12 cellular contexts compared by ENCODE assay signal in the genomic region with DNA sequence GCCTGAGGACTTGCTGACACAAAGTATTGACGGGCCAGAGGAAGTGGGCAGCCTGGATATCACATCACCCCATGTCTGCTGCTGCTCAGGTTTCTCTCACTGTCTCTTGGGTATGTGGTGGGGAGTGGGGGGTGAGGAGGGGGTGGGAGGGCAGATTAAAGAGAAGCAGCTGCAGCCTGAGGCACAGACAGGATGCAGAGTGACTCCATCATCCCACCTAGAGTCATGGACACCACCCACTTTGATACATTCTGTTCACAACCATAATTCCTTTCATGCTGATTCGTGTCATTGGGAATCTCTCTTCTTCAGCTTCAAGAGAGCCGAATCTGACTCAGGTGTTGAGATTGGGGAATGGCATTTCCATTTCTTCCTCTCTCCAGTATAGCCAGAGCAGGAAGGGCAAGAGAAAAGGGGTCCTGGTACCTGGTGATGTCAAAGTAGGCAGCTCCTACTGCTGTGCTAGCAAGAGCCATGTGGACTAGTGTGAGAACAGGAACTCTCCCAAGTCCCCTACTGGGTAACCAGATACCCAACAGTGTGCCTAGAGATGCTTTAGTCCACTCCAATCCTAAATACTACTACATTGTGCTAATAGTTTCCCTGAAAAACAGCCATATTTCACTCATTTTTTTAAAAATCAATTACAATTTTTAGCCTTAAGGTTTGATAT. TPM values are rescaled to one million over a fixed set of nuclear protein-coding genes. Genes with fewer than 3 reads are reported as not detected.
DNase-seq lines count a peak whose midpoint lies in the region; ATAC-seq and TF ChIP-seq lines count a peak whose summit lies in the region.
"Had no signal": no experiment of that assay in that cellular context is flagged by ENCODE, and none has a peak within 500 bp of the region (broad histone marks: within the 10 kb centered on the region; RNA-seq: fewer than 3 reads in every experiment).

No MANE protein-coding gene starts in this region.

- BruUV-seq in MCF 10A (replicated peaks; lab: Mats Ljungman, UMichigan): no TSS peak

- H3K36me3 ChIP-seq in aorta (ENCODE audit: control insufficient read depth in 1 of 2, insufficient read depth in 2 of 2, low read length in 1 of 2): peaks cover 2 to 4% of the 10 kb centered on the region in 2 donors

- intact Hi-C loops in MCF 10A (cut with micrococcal nuclease) (loop anchor here (1.0 kb wide), 3 partner anchors 15 to 91 kb away; partner anchors contain the start of gene GRAMD2B), aorta (cut with DNase I) (no loop called here)

- H3K9me3 Mint-ChIP-seq in MCF 10A (ENCODE audit: unreplicated experiment): no peaks in the 10 kb centered on the region
- H3K9me3 Mint-ChIP-seq in nephron progenitor cell: no peaks in the 10 kb centered on the region

- H3K4me1 Mint-ChIP-seq in MCF 10A (ENCODE audit: insufficient read depth, unreplicated experiment) (peaks cover 48% of the 10 kb centered on the region), nephron progenitor cell (peaks cover 50% of the 10 kb centered on the region)

- 95 to 98% methylated on average over 3 of the region's 3 CpGs for WGBS in aorta, 2 donors

- H3K27me3 Mint-ChIP-seq in MCF 10A (ENCODE audit: insufficient read depth, unreplicated experiment) (no peaks in the 10 kb centered on the region), nephron progenitor cell (ENCODE audit: low read depth, poor library complexity) (peaks cover 3% of the 10 kb centered on the region)

- no peak overlapping the region for H3K4me3 ChIP-seq in aorta (ENCODE audit: low read length in 2 of 2)

- H3K27ac Mint-ChIP-seq in MCF 10A (ENCODE audit: low read depth, unreplicated experiment): peak overlapping the region; percentile 99
- peak overlapping the region; percentile 10 for H3K27ac Mint-ChIP-seq in nephron progenitor cell

- H3K36me3 Mint-ChIP-seq in MCF 10A (ENCODE audit: insufficient read depth, unreplicated experiment) (no peaks in the 10 kb centered on the region), nephron progenitor cell (ENCODE audit: low read depth) (peaks cover under 1% of the 10 kb centered on the region)

- H3K4me1 ChIP-seq in aorta (ENCODE audit: control insufficient read depth in 1 of 2, insufficient read depth in 2 of 2, low read length in 2 of 2): peaks cover 10 to 11% of the 10 kb centered on the region in 2 donors

- CTCF ChIA-PET in MCF 10A (lab: Yijun Ruan, JAX): interaction anchor here (0.8 to 1.1 kb wide), 3 partner anchors 17 to 149 kb away, joined by 3 to 4 read pairs (median 4); partner anchors contain the start of gene ALDH7A1

- peak; percentile 54 for DNase-seq in Daoy (ENCODE audit: low read depth)
- DNase-seq in M059J (ENCODE audit: low read depth): peak; percentile 76
- DNase-seq in MCF 10A (ENCODE audit: unreplicated experiment): no peak
- no peak for DNase-seq in nephron progenitor cell
- DNase-seq in aorta: no peak
- DNase-seq in T-helper 9 cell: no peak
- no peak for DNase-seq in NCI-H526 (lab: John Stamatoyannopoulos, UW)
- DNase-seq: cerebellar nuclear complex, MV-4-11, SW 1271 had no signal

- no peak for ATAC-seq in GM19395 (IDR thresholded peaks at IDR 0.05; ENCODE audit: unreplicated experiment)
- no peak for ATAC-seq in aorta (ENCODE audit: low FRiP score)

- no peak overlapping the region for H3K27ac ChIP-seq in aorta (ENCODE audit: low read depth in 1 of 2, low read length in 2 of 2)
- H3K27ac ChIP-seq: C4-2B had no signal

- no peaks in the 10 kb centered on the region for H3K27me3 ChIP-seq in aorta (ENCODE audit: control insufficient read depth in 1 of 2, insufficient read depth in 2 of 2, low read length in 1 of 2)

- POLR2A ChIA-PET in MCF 10A (lab: Yijun Ruan, JAX): interaction anchor here (0.6 to 6.5 kb wide), 11 partner anchors 8 to 150 kb away, joined by 3 to 110 read pairs (median 7); partner anchors contain the start of gene GRAMD2B

- no peaks in the 10 kb centered on the region for H3K9me3 ChIP-seq in aorta (ENCODE audit: control insufficient read depth, low read length)

- H3K4me3 Mint-ChIP-seq in MCF 10A (ENCODE audit: unreplicated experiment) (no peak overlapping the region), nephron progenitor cell (no peak overlapping the region)

- TF ChIP-seq CTCF in MCF 10A (IDR thresholded peaks at IDR 0.05; ENCODE audit: unreplicated experiment) (no peak), nephron progenitor cell (IDR thresholded peaks at IDR 0.05) (no peak)

RNA-seq across cellular contexts. Expression of gene GRAMD2B, which starts 22.4 kb away (rescaled TPM):
- total RNA-seq in Daoy (2014; rRNA removed; shearing (Covaris generic)): 4.1 and 10.4 TPM in 2 replicates
- 26.7 and 27.9 TPM in 2 replicates for total RNA-seq in M059J (2014; rRNA removed; shearing (Covaris generic))
- 7.1 and 11.1 TPM in 2 replicates for total RNA-seq in MCF 10A (2022)
- 10 to 100 TPM; 30.6 to 44.7 TPM for total RNA-seq in aorta
- 10 to 100 TPM; 22.5 to 34.6 TPM for polyA plus RNA-seq in aorta

Comparison
In these comparisons a context has a peak if more than half of its experiments do, and no peak if none do; other contexts are left out.
1. DNase-seq: peak in Daoy (single experiment) and M059J (single experiment); none in MCF 10A (single experiment), nephron progenitor cell (single experiment), aorta (0 of 2), T-helper 9 cell (single experiment) and NCI-H526 (0 of 2).